ENCODE assay signal across 22 cellular contexts in the genomic region with DNA sequence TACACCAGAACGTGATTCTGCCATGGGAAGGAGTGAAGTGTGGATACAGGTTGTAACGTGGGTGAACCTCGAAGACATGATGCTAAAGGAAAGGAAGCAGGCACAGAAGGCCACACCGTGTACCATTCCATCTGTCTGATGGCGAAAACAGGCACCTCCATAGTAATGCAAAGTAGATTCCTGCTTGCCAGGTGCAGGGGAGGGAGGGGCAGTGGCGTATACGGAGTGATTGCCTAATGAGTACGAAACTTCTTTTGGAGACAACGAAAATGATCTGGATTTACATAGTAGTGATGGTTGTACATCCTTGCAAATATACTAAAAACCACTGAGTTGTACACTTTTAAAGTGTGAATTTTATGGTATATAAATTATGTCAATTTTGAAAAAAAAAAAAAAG.
DNase-seq lines count a peak whose midpoint lies in the region; FAIRE-seq and TF ChIP-seq lines count a peak whose summit lies in the region.
"Had no signal": no experiment of that assay in that cellular context is flagged by ENCODE, and none has a peak within 500 bp of the region (broad histone marks: within the 10 kb centered on the region; RNA-seq: fewer than 3 reads in every experiment).

No MANE protein-coding gene starts in this region.

- H3K27ac ChIP-seq in H1 (ENCODE audit: low read depth, low read length) = no peak overlapping the region
- H3K27ac ChIP-seq in mesenchymal stem cell (ENCODE audit: low read length, poor library complexity, severe bottlenecking) = no peak overlapping the region
- no peak overlapping the region for H3K27ac ChIP-seq in esophagus muscularis mucosa (replicated peaks in 1 of 4)
- H3K27ac ChIP-seq: 22Rv1, BLaER1, C4-2B, GM23248 had no signal

- H3K4me3 ChIP-seq in H1 (ENCODE audit: extremely low read depth in 1 of 4, insufficient read depth in 2 of 4, low read depth in 3 of 4, low read length in 4 of 4) = peak overlapping the region in 1 of 4 experiments; percentile 3; a peak in 1 of 8 replicates
- H3K4me3 ChIP-seq in mesenchymal stem cell (ENCODE audit: insufficient read depth in 1 of 2, low read depth in 1 of 2, low read length in 2 of 2) = no peak overlapping the region
- H3K4me3 ChIP-seq in esophagus muscularis mucosa = no peak overlapping the region
- H3K4me3 ChIP-seq: BLaER1, GM23248 had no signal

- no peak for TF ChIP-seq RAD21 in H1 (IDR thresholded peaks at IDR 0.05 in 1 of 2, conservative IDR thresholded peaks at IDR 0.05 in 1 of 2; ENCODE audit: low read depth in 2 of 2, low read length in 2 of 2)

- H3K4me2 ChIP-seq in H1 (ENCODE audit: insufficient read depth in 1 of 2, low read depth in 2 of 2, low read length in 2 of 2) (peak overlapping the region in 1 of 2 experiments; percentile 22; a peak in 3 of 4 replicates), mesenchymal stem cell (ENCODE audit: low read length, poor library complexity, severe bottlenecking) (no peak overlapping the region)
- H3K4me2 ChIP-seq: BLaER1 had no signal

- H2AFZ ChIP-seq in H1 (ENCODE audit: low read length) = no peak overlapping the region
- no peak overlapping the region for H2AFZ ChIP-seq in mesenchymal stem cell (ENCODE audit: low read depth, low read length)
- H2AFZ ChIP-seq: GM23248 had no signal

- 0 out of 2 replicates have a peak overlapping the region, but pooled peaks have one; percentile 15 for H2BK20ac ChIP-seq in H1 (ENCODE audit: low read length)

- no peaks in the 10 kb centered on the region for H3K79me1 ChIP-seq in H1 (ENCODE audit: low read depth, low read length)
- H3K79me1 ChIP-seq in mesenchymal stem cell (replicated peaks; ENCODE audit: low read length, poor library complexity, severe bottlenecking) = peaks cover 5% of the 10 kb centered on the region

- no peak overlapping the region for H3K56ac ChIP-seq in H1 (replicated peaks; ENCODE audit: insufficient read length, low read depth, low read length)

- H2BK5ac ChIP-seq in H1 (ENCODE audit: low read depth, low read length) (no peak overlapping the region), mesenchymal stem cell (ENCODE audit: low read depth, low read length, poor library complexity, severe bottlenecking) (no peak overlapping the region)

- no peaks in the 10 kb centered on the region for H3K79me2 ChIP-seq in H1 (ENCODE audit: control insufficient read depth in 1 of 2, insufficient read depth in 2 of 2, low read length in 2 of 2)

- peak overlapping the region; percentile 7; the same call in 1 of the 2 replicates for H2BK15ac ChIP-seq in H1 (ENCODE audit: low read length)
- H2BK15ac ChIP-seq in mesenchymal stem cell (ENCODE audit: low read depth, poor library complexity, severe bottlenecking) = no peak overlapping the region

- no peaks in the 10 kb centered on the region for H4K20me1 ChIP-seq in H1 (replicated peaks in 1 of 2; ENCODE audit: control insufficient read depth in 1 of 2, insufficient read depth in 2 of 2, low read length in 2 of 2)

- POLR2A ChIA-PET in H1 (lab: Charles Lee; ENCODE audit: partially characterized antibody) = no interaction called here

- H4K5ac ChIP-seq in H1 (ENCODE audit: insufficient read length, low read depth, low read length) = no peak overlapping the region

- H3K4ac ChIP-seq in H1 (replicated peaks; ENCODE audit: insufficient read length, low read depth, low read length) (no peak overlapping the region), mesenchymal stem cell (ENCODE audit: low read depth in 1 of 2, low read length in 2 of 2) (no peak overlapping the region)

- H3K36me3 ChIP-seq in H1 (ENCODE audit: control insufficient read depth in 2 of 4, insufficient read depth in 4 of 4, low read length in 3 of 4) (no peaks in the 10 kb centered on the region), mesenchymal stem cell (ENCODE audit: control insufficient read depth in 1 of 2, insufficient read depth in 2 of 2, low read depth in 1 of 2, low read length in 2 of 2) (peaks cover 10 to 11% of the 10 kb centered on the region in 2 experiments), esophagus muscularis mucosa (peaks cover 0 to 32% (median 0%) of the 10 kb centered on the region in 4 donors)

- H3K27me3 ChIP-seq in H1 (replicated peaks in 1 of 4; ENCODE audit: control insufficient read depth in 3 of 4, extremely low read depth in 1 of 4, insufficient read depth in 3 of 4, low read length in 3 of 4) (no peaks in the 10 kb centered on the region; a peak in 1 of 7 replicates), mesenchymal stem cell (ENCODE audit: control insufficient read depth in 1 of 2, insufficient read depth in 1 of 2, low read length in 2 of 2) (no peaks in the 10 kb centered on the region), esophagus muscularis mucosa (no peaks in the 10 kb centered on the region)
- H3K27me3 ChIP-seq: BLaER1 had no signal

- WGBS in H1 (ENCODE audit: extremely low coverage in 1 of 2, insufficient coverage in 1 of 2, insufficient read length in 1 of 2, insufficient replicate concordance in 2 of 2, low coverage in 1 of 2, low lambda C conversion rate in 2 of 2, missing lambda C conversion rate in 1 of 2), 2 experiments = 45% methylated on average over 8 of the region's 9 CpGs; no CpG with 5 or more reads in 1 of the 2 experiments
- WGBS in mesenchymal stem cell = 53% methylated on average over 5 of the region's 9 CpGs
- 53% methylated on average over 9 of the region's 9 CpGs for WGBS in esophagus muscularis mucosa

- H3K14ac ChIP-seq in H1 (ENCODE audit: insufficient read length) (no peak overlapping the region), mesenchymal stem cell (ENCODE audit: low read length in 2 of 2) (no peak overlapping the region)

- CTCF ChIA-PET in H1 (lab: Charles Lee; ENCODE audit: partially characterized antibody) = interaction anchor here (1.5 kb wide), 1 partner anchor 120 kb away, joined by 4 read pairs; no protein-coding TSS in a partner anchor

- TF ChIP-seq EP300 in H1 (IDR thresholded peaks at IDR 0.05; ENCODE audit: borderline replicate concordance in 1 of 2, low read depth in 2 of 2, low read length in 2 of 2) (no peak), esophagus muscularis mucosa (IDR thresholded peaks at IDR 0.05) (no peak)

- peak; percentile 57 for FAIRE-seq in H1 (lab: Jason Lieb, UNC)
- FAIRE-seq: A204.1, G401.6, GM12892, GM19239, H54 had no signal

- H3K23ac ChIP-seq in H1 (ENCODE audit: insufficient read length) (no peak overlapping the region), mesenchymal stem cell (ENCODE audit: low read length in 2 of 2) (no peak overlapping the region)

- H2AK5ac ChIP-seq in H1 (ENCODE audit: low read depth, low read length) (peak overlapping the region; percentile 76; the same call in 1 of the 2 replicates), mesenchymal stem cell (ENCODE audit: low read length, severe bottlenecking) (no peak overlapping the region)

- H4K91ac ChIP-seq in H1 (replicated peaks; ENCODE audit: insufficient read length, low read length) = no peak overlapping the region
- H4K91ac ChIP-seq in mesenchymal stem cell (ENCODE audit: low read length) = peak overlapping the region; percentile 13

- H4K8ac ChIP-seq in H1 (ENCODE audit: extremely low read depth, insufficient read depth, low read length) = no peak overlapping the region
- H4K8ac ChIP-seq in mesenchymal stem cell (ENCODE audit: low read length) = no peak overlapping the region

- H3K9ac ChIP-seq in H1 (replicated peaks in 1 of 4; ENCODE audit: extremely low read depth in 1 of 4, low read depth in 3 of 4, low read length in 3 of 4) = no peak overlapping the region
- no peak overlapping the region for H3K9ac ChIP-seq in mesenchymal stem cell (ENCODE audit: low read length)
- H3K9ac ChIP-seq: BLaER1, GM23248 had no signal

- H3K4me1 ChIP-seq in H1 (replicated peaks in 1 of 4; ENCODE audit: control insufficient read depth in 3 of 4, insufficient read depth in 4 of 4, low read length in 3 of 4) = peaks cover 7 to 17% (median 13%) of the 10 kb centered on the region in 4 experiments
- H3K4me1 ChIP-seq in mesenchymal stem cell (ENCODE audit: control insufficient read depth, insufficient read depth, low read depth, low read length) = peaks cover 4% of the 10 kb centered on the region
- no peaks in the 10 kb centered on the region for H3K4me1 ChIP-seq in esophagus muscularis mucosa
- H3K4me1 ChIP-seq: BLaER1, Caco-2 had no signal

- H3K18ac ChIP-seq in H1 (ENCODE audit: extremely low read depth, low read length) (no peak overlapping the region), mesenchymal stem cell (ENCODE audit: low read depth in 1 of 2, low read length in 2 of 2) (no peak overlapping the region)

- H2BK12ac ChIP-seq in H1 (ENCODE audit: low read depth, low read length) (peak overlapping the region; percentile 70; the same call in 1 of the 2 replicates), mesenchymal stem cell (ENCODE audit: low read length in 2 of 2) (no peak overlapping the region)

- intact Hi-C loops in esophagus muscularis mucosa (cut with DNase I) = no loop called here

- no peak for TF ChIP-seq POLR2A in H1 (IDR thresholded peaks at IDR 0.05; ENCODE audit: control extremely low read depth in 1 of 2, low read depth in 2 of 2, low read length in 2 of 2)
- TF ChIP-seq POLR2A in esophagus muscularis mucosa (IDR thresholded peaks at IDR 0.05; ENCODE audit: low read depth) = no peak

- H2BK120ac ChIP-seq in H1 (replicated peaks; ENCODE audit: low read depth, low read length) (no peak overlapping the region), mesenchymal stem cell (ENCODE audit: low read depth, low read length) (no peak overlapping the region)

- peak; percentile 9 for DNase-seq in NCI-H748 (lab: John Stamatoyannopoulos, UW; ENCODE audit: unreplicated experiment)
- DNase-seq in NCI-H748 treated with DMSO at 0.1 percent for 48 hours (lab: John Stamatoyannopoulos, UW) = no peak
- no peak for DNase-seq in H1 (ENCODE audit: low read depth in 1 of 2, low spot score in 2 of 2)
- DNase-seq in mesenchymal stem cell = no peak
- DNase-seq in HT-29 (ENCODE audit: low spot score) = no peak
- no peak for DNase-seq in stimulated activated CD4-positive, alpha-beta T cell treated with anti-CD3 and anti-CD28 coated beads, Interleukin-4, amount 100 ng/mL, for 24 hours
- DNase-seq in esophagus muscularis mucosa (ENCODE audit: extremely low spot score) = no peak
- DNase-seq: Caco-2; CD4-positive, CD25-positive, alpha-beta regulatory T cell; CD8-positive, alpha-beta T cell; DMS153; DND-41; GM23248; HCEC 1CT had no signal

- H3K23me2 ChIP-seq in H1 (ENCODE audit: low read depth, low read length) = no peaks in the 10 kb centered on the region

- H3K9me3 ChIP-seq in H1 (ENCODE audit: insufficient read depth in 2 of 2, low read depth in 1 of 2, low read length in 1 of 2) (0 out of 4 replicates have a peak, but pooled peaks cover 0 to 3% of the 10 kb centered on the region in 2 experiments), mesenchymal stem cell (ENCODE audit: control insufficient read depth, low read length) (peaks cover 11% of the 10 kb centered on the region), esophagus muscularis mucosa (peaks cover 0 to 10% (median 6%) of the 10 kb centered on the region in 4 donors)
- H3K9me3 ChIP-seq: Caco-2 had no signal

- TF ChIP-seq CTCF in H1 (IDR thresholded peaks at IDR 0.05; ENCODE audit: control extremely low read depth in 1 of 3, insufficient read depth in 1 of 3, low read depth in 1 of 3, low read length in 3 of 3) = no peak
- TF ChIP-seq CTCF in esophagus muscularis mucosa (IDR thresholded peaks at IDR 0.05) = no peak

TF ChIP-seq in H1, 55 proteins besides CTCF, POLR2A, EP300 and RAD21 (continues in another document):
- TF ChIP-seq NANOG (IDR thresholded peaks at IDR 0.05; ENCODE audit: insufficient read depth, low read depth, low read length, poor library complexity, severe bottlenecking) = no peak
